15 cellular contexts compared by ENCODE assay signal in genomic region chr22:45210577-45211431, GRCh38. TPM values are rescaled to one million over a fixed set of nuclear protein-coding genes. Genes with fewer than 3 reads are reported as not detected.
A peak's percentile ranks its signal among the peaks of the same experiment; 100 is the strongest.
DNase-seq lines count a peak whose midpoint lies in the region; ATAC-seq, FAIRE-seq and TF ChIP-seq lines count a peak whose summit lies in the region.
"Had no signal": no experiment of that assay in that cellular context is flagged by ENCODE, and none has a peak within 500 bp of the region (broad histone marks: within the 10 kb centered on the region; RNA-seq: fewer than 3 reads in every experiment).

No MANE protein-coding gene starts in this region.

- peak; percentile 62 for FAIRE-seq in astrocyte (lab: Jason Lieb, UNC)
- no peak for FAIRE-seq in kidney (lab: Jason Lieb, UNC)

- no peak overlapping the region for H2AFZ ChIP-seq in astrocyte (ENCODE audit: low read depth, low read length)

- H3K27ac ChIP-seq in astrocyte (ENCODE audit: low read depth, low read length): no peak overlapping the region
- no peak overlapping the region for H3K27ac ChIP-seq in kidney (ENCODE audit: low read depth in 2 of 2, low read length in 2 of 2)
- H3K27ac ChIP-seq: colonic mucosa had no signal

- H3K4me2 ChIP-seq in astrocyte (ENCODE audit: low read length): peak overlapping the region; percentile 8

- H3K36me3 Mint-ChIP-seq in astrocyte (ENCODE audit: low read depth, unreplicated experiment): peaks cover 8% of the 10 kb centered on the region
- peaks cover 8% of the 10 kb centered on the region for H3K36me3 Mint-ChIP-seq in type B pancreatic cell

- H3K9me3 ChIP-seq in astrocyte (ENCODE audit: insufficient read depth, low read depth, low read length) (no peaks in the 10 kb centered on the region), kidney (ENCODE audit: control insufficient read depth in 1 of 2, low read length in 2 of 2) (no peaks in the 10 kb centered on the region)
- H3K9me3 ChIP-seq: colonic mucosa had no signal

- no peak for TF ChIP-seq CTCF in astrocyte (IDR thresholded peaks at IDR 0.05; ENCODE audit: insufficient read depth, low read depth, low read length)
- TF ChIP-seq CTCF in kidney (IDR thresholded peaks at IDR 0.05; ENCODE audit: borderline replicate concordance, extremely low read depth, insufficient read depth): no peak
- TF ChIP-seq CTCF in type B pancreatic cell (conservative IDR thresholded peaks at IDR 0.05): no peak

- peaks cover 9% of the 10 kb centered on the region for H4K20me1 ChIP-seq in astrocyte (ENCODE audit: insufficient read depth, low read length)

- H3K27ac Mint-ChIP-seq in astrocyte (ENCODE audit: unreplicated experiment) (peak overlapping the region; percentile 59), type B pancreatic cell (peak overlapping the region; percentile 36)
- H3K27ac Mint-ChIP-seq: activated naive CD8-positive, alpha-beta T cell treated with anti-CD3 and anti-CD28 coated beads for 36 hours had no signal

- H3K27me3 Mint-ChIP-seq in astrocyte (ENCODE audit: low read depth, unreplicated experiment) (no peaks in the 10 kb centered on the region), type B pancreatic cell (no peaks in the 10 kb centered on the region)
- H3K27me3 Mint-ChIP-seq: activated naive CD8-positive, alpha-beta T cell treated with anti-CD3 and anti-CD28 coated beads for 36 hours; naive B cell had no signal

- H3K9me3 Mint-ChIP-seq in astrocyte (ENCODE audit: unreplicated experiment) (no peaks in the 10 kb centered on the region), type B pancreatic cell (no peaks in the 10 kb centered on the region)
- H3K9me3 Mint-ChIP-seq: activated naive CD8-positive, alpha-beta T cell treated with anti-CD3 and anti-CD28 coated beads for 36 hours; naive B cell had no signal

- no peak for ATAC-seq in GM18907 (IDR thresholded peaks at IDR 0.05; ENCODE audit: unreplicated experiment)
- ATAC-seq in activated CD4-positive, CD25-positive, alpha-beta regulatory T cell treated with anti-CD3 and anti-CD28 coated beads, Interleukin-2, amount 50 U/mL, for 24 hours: no peak
- ATAC-seq: HCT116; right cardiac atrium; stimulated activated naive CD8-positive, alpha-beta T cell treated with anti-CD3 and anti-CD28 coated beads, Interleukin-15, Interleukin-2, amounts not matched to agents 100 U/mL and 50 U/mL, for 24 hours had no signal

- H3K4me1 ChIP-seq in astrocyte (ENCODE audit: insufficient read depth, low read length) (peaks cover 43% of the 10 kb centered on the region), kidney (ENCODE audit: control insufficient read depth in 1 of 2, insufficient read depth in 1 of 2, low read depth in 1 of 2, low read length in 2 of 2) (peaks cover 0 to 2% of the 10 kb centered on the region in 2 donors)
- H3K4me1 ChIP-seq: colonic mucosa had no signal

- H3K79me2 ChIP-seq in astrocyte (ENCODE audit: insufficient read depth, low read length): peaks cover 5% of the 10 kb centered on the region

- H3K4me1 Mint-ChIP-seq in astrocyte (ENCODE audit: low read depth, unreplicated experiment) (peaks cover 42% of the 10 kb centered on the region), type B pancreatic cell (ENCODE audit: unreplicated experiment) (peaks cover 29% of the 10 kb centered on the region)

- DNase-seq in GM04504 (ENCODE audit: low read depth) (peak; percentile 82), astrocyte (ENCODE audit: low read depth) (no peak), kidney (peak; percentile 55), type B pancreatic cell (ENCODE audit: extremely low spot score, unreplicated experiment) (no peak)
- no peak for DNase-seq in stimulated activated CD4-positive, alpha-beta T cell treated with anti-CD3 and anti-CD28 coated beads, Interleukin-1b, Interleukin-23, amount 100 ng/mL, for 48 hours
- DNase-seq: activated naive CD8-positive, alpha-beta T cell treated with anti-CD3 and anti-CD28 coated beads for 36 hours; colonic mucosa; naive B cell; NCI-H1105; NCI-H526 treated with DMSO at 0.1 percent for 48 hours; stimulated activated naive CD8-positive, alpha-beta T cell treated with anti-CD3 and anti-CD28 coated beads, Interleukin-15, Interleukin-2, amounts not matched to agents 100 U/mL and 50 U/mL, for 24 hours had no signal

- H3K36me3 ChIP-seq in astrocyte (ENCODE audit: insufficient read depth, low read length) (no peaks in the 10 kb centered on the region), kidney (ENCODE audit: control insufficient read depth in 1 of 2, insufficient read depth in 2 of 2, low read length in 2 of 2) (no peaks in the 10 kb centered on the region)
- H3K36me3 ChIP-seq: colonic mucosa had no signal

- intact Hi-C loops in kidney (cut with DNase I): no loop called here

- H3K9ac ChIP-seq in astrocyte (ENCODE audit: low read length) (no peak overlapping the region), kidney (ENCODE audit: low read length in 2 of 2) (no peak overlapping the region)

- H3K4me3 ChIP-seq in astrocyte (ENCODE audit: insufficient read depth, low read depth, low read length): no peak overlapping the region
- no peak overlapping the region for H3K4me3 ChIP-seq in kidney (ENCODE audit: low read length in 2 of 2)
- H3K4me3 ChIP-seq: colonic mucosa had no signal

- H3K4me3 Mint-ChIP-seq in astrocyte (ENCODE audit: unreplicated experiment) (peak overlapping the region; percentile 34), type B pancreatic cell (no peak overlapping the region)
- H3K4me3 Mint-ChIP-seq: activated naive CD8-positive, alpha-beta T cell treated with anti-CD3 and anti-CD28 coated beads for 36 hours had no signal

- no peaks in the 10 kb centered on the region for H3K27me3 ChIP-seq in astrocyte (ENCODE audit: insufficient read depth, low read length)
- H3K27me3 ChIP-seq: colonic mucosa had no signal

RNA-seq across cellular contexts. Expression of gene KIAA0930, which starts 29.9 kb away (rescaled TPM):
- total RNA-seq in astrocyte (107 and 117 TPM in 2 replicates), kidney (55.4 TPM), type B pancreatic cell (ENCODE audit: low replicate concordance) (54.1 and 68.0 TPM in 2 replicates)
- 26.4 TPM for polyA plus RNA-seq in kidney (ENCODE audit: insufficient read depth, low read depth, low replicate concordance)

RNA-seq across cellular contexts. Expression of gene NUP50, which starts 47.1 kb away (rescaled TPM):
- total RNA-seq in astrocyte (49.6 and 56.4 TPM in 2 replicates), kidney (64.2 TPM), type B pancreatic cell (ENCODE audit: low replicate concordance) (83.6 and 93.0 TPM in 2 replicates)
- 11.3 TPM for polyA plus RNA-seq in kidney (ENCODE audit: insufficient read depth, low read depth, low replicate concordance)

Comparison
In these comparisons a context has a peak if more than half of its experiments do, and no peak if none do; other contexts are left out.
1. DNase-seq: peak in GM04504 (single experiment) and kidney (single experiment); none in astrocyte (single experiment), type B pancreatic cell (single experiment) and stimulated activated CD4-positive, alpha-beta T cell treated with anti-CD3 and anti-CD28 coated beads, Interleukin-1b, Interleukin-23, amount 100 ng/mL, for 48 hours (single experiment).